ENCODE assay signal across 24 cellular contexts in the genomic region with DNA sequence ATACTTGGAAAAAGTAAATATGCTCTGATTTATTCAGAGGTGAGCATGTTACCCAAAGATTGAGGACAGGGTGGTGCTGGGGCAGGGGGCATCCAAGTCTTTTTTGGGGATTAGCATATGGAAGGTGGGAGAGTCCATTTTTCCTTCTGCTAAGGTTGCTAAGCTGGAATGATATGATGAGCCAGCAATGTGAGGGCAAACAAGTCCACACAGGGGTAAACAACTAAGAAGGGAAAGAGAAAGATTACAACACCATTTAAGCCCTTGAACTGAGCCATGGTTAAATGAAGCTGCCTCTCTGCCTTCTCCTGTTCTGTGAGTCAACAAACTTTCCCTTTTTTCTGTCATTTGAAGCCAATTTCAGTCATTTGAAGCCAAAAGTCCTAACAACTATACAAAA.
DNase-seq lines count a peak whose midpoint lies in the region; ATAC-seq and TF ChIP-seq lines count a peak whose summit lies in the region.
"Had no signal": no experiment of that assay in that cellular context is flagged by ENCODE, and none has a peak within 500 bp of the region (broad histone marks: within the 10 kb centered on the region; RNA-seq: fewer than 3 reads in every experiment).

No MANE protein-coding gene starts in this region.

- H3K27ac ChIP-seq in esophagus squamous epithelium = no peak overlapping the region
- H3K27ac ChIP-seq: A549, heart right ventricle, upper lobe of right lung had no signal

- no peak for TF ChIP-seq POLR2A in esophagus squamous epithelium (IDR thresholded peaks at IDR 0.05)

- no peaks in the 10 kb centered on the region for H3K4me1 Mint-ChIP-seq in naive thymus-derived CD8-positive, alpha-beta T cell
- H3K4me1 Mint-ChIP-seq in effector memory CD8-positive, alpha-beta T cell (ENCODE audit: low read depth in 2 of 2) = no peaks in the 10 kb centered on the region
- H3K4me1 Mint-ChIP-seq: natural killer cell, WTC11 had no signal

- no peaks in the 10 kb centered on the region for H3K9me3 ChIP-seq in esophagus squamous epithelium
- H3K9me3 ChIP-seq: A549, upper lobe of right lung had no signal

- peaks cover 0 to 4% (median 0%) of the 10 kb centered on the region in 9 donors for H3K9me3 Mint-ChIP-seq in naive thymus-derived CD8-positive, alpha-beta T cell
- H3K9me3 Mint-ChIP-seq in effector memory CD8-positive, alpha-beta T cell = peaks cover 0 to 2% of the 10 kb centered on the region in 2 donors
- H3K9me3 Mint-ChIP-seq: natural killer cell had no signal

- peaks cover 0 to 6% (median 0%) of the 10 kb centered on the region in 4 donors for H3K27me3 ChIP-seq in esophagus squamous epithelium
- H3K27me3 ChIP-seq: upper lobe of right lung had no signal

- H3K4me1 ChIP-seq in esophagus squamous epithelium = no peaks in the 10 kb centered on the region
- H3K4me1 ChIP-seq: A549, Caco-2, heart right ventricle, upper lobe of right lung had no signal

- no peaks in the 10 kb centered on the region for H3K36me3 Mint-ChIP-seq in naive thymus-derived CD8-positive, alpha-beta T cell
- H3K36me3 Mint-ChIP-seq in effector memory CD8-positive, alpha-beta T cell (ENCODE audit: insufficient read depth) = no peaks in the 10 kb centered on the region
- H3K36me3 Mint-ChIP-seq: activated naive CD8-positive, alpha-beta T cell; natural killer cell; WTC11 had no signal

- H3K36me3 ChIP-seq in esophagus squamous epithelium = no peaks in the 10 kb centered on the region
- H3K36me3 ChIP-seq: heart right ventricle, upper lobe of right lung had no signal

- TF ChIP-seq CTCF in LNCaP clone FGC (IDR thresholded peaks at IDR 0.05; ENCODE audit: control insufficient read depth, extremely low read depth, insufficient read depth) (no peak), esophagus squamous epithelium (IDR thresholded peaks at IDR 0.05) (no peak)

- POLR2A ChIA-PET in naive thymus-derived CD8-positive, alpha-beta T cell (lab: Charles Lee) = no interaction called here

- DNase-seq in AG08395 (ENCODE audit: low spot score) (peak; percentile 12), LNCaP clone FGC (ENCODE audit: low read depth) (peak; percentile 3), left lobe of liver (ENCODE audit: low spot score) (no peak), esophagus squamous epithelium (lab: John Stamatoyannopoulos, UW) (no peak)
- no peak for DNase-seq in naive thymus-derived CD8-positive, alpha-beta T cell
- no peak for DNase-seq in effector memory CD8-positive, alpha-beta T cell
- DNase-seq: activated CD8-positive, alpha-beta memory T cell treated with anti-CD3 and anti-CD28 coated beads, Interleukin-2, amount 50 U/mL, for 4 hours; C1 segment of cervical spinal cord; Caco-2; DND-41; effector CD8-positive, alpha-beta T cell; heart right ventricle; natural killer cell; NCI-H1105; NCI-H2029 treated with DMSO at 0.1 percent for 48 hours; NCI-H345; NCI-H774; OCI-M1; upper lobe of right lung had no signal

- no peak overlapping the region for H3K4me3 ChIP-seq in LNCaP clone FGC (ENCODE audit: low read depth, low read length)
- no peak overlapping the region for H3K4me3 ChIP-seq in esophagus squamous epithelium
- H3K4me3 ChIP-seq: A549, heart right ventricle, upper lobe of right lung had no signal

- intact Hi-C loops in esophagus squamous epithelium (cut with DNase I) = no loop called here

- peaks cover 20 to 54% (median 35%) of the 10 kb centered on the region in 5 donors for H3K27me3 Mint-ChIP-seq in naive thymus-derived CD8-positive, alpha-beta T cell
- H3K27me3 Mint-ChIP-seq in effector memory CD8-positive, alpha-beta T cell = peaks cover 60 to 72% of the 10 kb centered on the region in 2 donors

- ATAC-seq in esophagus mucosa (peak; percentile 38), left lobe of liver (peak; percentile 99), HG02840 (IDR thresholded peaks at IDR 0.05; ENCODE audit: low FRiP score, unreplicated experiment) (no peak)
- ATAC-seq in naive thymus-derived CD8-positive, alpha-beta T cell = no peak
- ATAC-seq in effector memory CD8-positive, alpha-beta T cell (replicated peaks) = no peak
- ATAC-seq: A549, heart right ventricle, natural killer cell, upper lobe of right lung, WTC11 had no signal

- H3K27ac Mint-ChIP-seq in naive thymus-derived CD8-positive, alpha-beta T cell = no peak overlapping the region
- no peak overlapping the region for H3K27ac Mint-ChIP-seq in effector memory CD8-positive, alpha-beta T cell
- H3K27ac Mint-ChIP-seq: activated naive CD8-positive, alpha-beta T cell; natural killer cell; WTC11 had no signal

- no peak overlapping the region for H3K4me3 Mint-ChIP-seq in naive thymus-derived CD8-positive, alpha-beta T cell
- no peak overlapping the region for H3K4me3 Mint-ChIP-seq in effector memory CD8-positive, alpha-beta T cell
- H3K4me3 Mint-ChIP-seq: activated naive CD8-positive, alpha-beta T cell; natural killer cell; WTC11 had no signal

Comparison
In these comparisons a context has a peak if more than half of its experiments do, and no peak if none do; other contexts are left out.
1. DNase-seq: peak in AG08395 (single experiment) and LNCaP clone FGC (single experiment); none in left lobe of liver (single experiment), naive thymus-derived CD8-positive, alpha-beta T cell (0 of 10), effector memory CD8-positive, alpha-beta T cell (0 of 3) and esophagus squamous epithelium (single experiment).
2. ATAC-seq: peak in esophagus mucosa (single experiment) and left lobe of liver (single experiment); none in HG02840 (single experiment), naive thymus-derived CD8-positive, alpha-beta T cell (0 of 2) and effector memory CD8-positive, alpha-beta T cell (single experiment).